In genomic region chr2:44799105-44799504, GRCh38 we compare ENCODE assay signal across 34 cellular contexts.
"Had no signal": no experiment of that assay in that cellular context is flagged by ENCODE, and none has a peak within 500 bp of the region (broad histone marks: within the 10 kb centered on the region; RNA-seq: fewer than 3 reads in every experiment).

No MANE protein-coding gene starts in this region.

- H3K4me3 ChIP-seq: MG63 had no signal

- DNase-seq: Karpas-422, Kasumi-1, MG63, MM.1S, MV-4-11, NCI-H1048, NCI-H1092, NCI-H1092 treated with DMSO at 0.1 percent for 48 hours, NCI-H1105, NCI-H1105 treated with DMSO at 0.1 percent for 48 hours, NCI-H1417, NCI-H1417 treated with DMSO at 0.1 percent for 48 hours, NCI-H1436, NCI-H1436 treated with DMSO at 0.1 percent for 48 hours, NCI-H146, NCI-H1694 treated with DMSO at 0.1 percent for 48 hours, NCI-H187, NCI-H187 treated with DMSO at 0.1 percent for 48 hours, NCI-H1930, NCI-H2029, NCI-H2029 treated with DMSO at 0.1 percent for 48 hours, NCI-H2081, NCI-H2081 treated with DMSO at 0.1 percent for 48 hours, NCI-H2107, NCI-H2171, NCI-H2171 treated with DMSO at 0.1 percent for 48 hours, NCI-H2227 treated with DMSO at 0.1 percent for 48 hours, NCI-H226, NCI-H345, NCI-H446, NCI-H446 treated with DMSO at 0.1 percent for 48 hours, NCI-H510A, NCI-H510A treated with DMSO at 0.1 percent for 48 hours, NCI-H524 had no signal

- H3K36me3 ChIP-seq: MG63 had no signal

- H3K9me3 ChIP-seq: MG63 had no signal
